In genomic region chr10:69752491-69752890, GRCh38 we compare ENCODE assay signal across 20 cellular contexts. TPM values are rescaled to one million over a fixed set of nuclear protein-coding genes. Genes with fewer than 3 reads are reported as not detected.
"Had no signal": no experiment of that assay in that cellular context is flagged by ENCODE, and none has a peak within 500 bp of the region (broad histone marks: within the 10 kb centered on the region; RNA-seq: fewer than 3 reads in every experiment).

No MANE protein-coding gene starts in this region.

- ATAC-seq: left colon; natural killer cell treated with Interleukin-12 subunit alpha and Interleukin-12 subunit beta and Interleukin-15 and Interleukin-18, amount 100 ng/mL, for 72 hours; right cardiac atrium; stimulated activated effector memory CD8-positive, alpha-beta T cell treated with anti-CD3 and anti-CD28 coated beads, Interleukin-12 subunit alpha, Interleukin-12 subunit beta, amount 100 ng/mL, for 72 hours; stimulated activated naive CD8-positive, alpha-beta T cell treated with anti-CD3 and anti-CD28 coated beads, Interleukin-15, Interleukin-2, amounts not matched to agents 100 U/mL and 50 U/mL, for 24 hours had no signal

- H3K4me1 ChIP-seq: uterus had no signal

- H3K9me3 Mint-ChIP-seq: natural killer cell treated with Interleukin-12 subunit alpha and Interleukin-12 subunit beta and Interleukin-15 and Interleukin-18, amount 100 ng/mL, for 72 hours; stimulated activated effector memory CD8-positive, alpha-beta T cell treated with anti-CD3 and anti-CD28 coated beads, Interleukin-12 subunit alpha, Interleukin-12 subunit beta, amount 100 ng/mL, for 72 hours had no signal

- H3K4me3 ChIP-seq: coronary artery, dorsolateral prefrontal cortex, hepatocyte, ovary, suprapubic skin, thyroid gland, upper lobe of left lung, uterus had no signal

- H3K27ac Mint-ChIP-seq: natural killer cell treated with Interleukin-12 subunit alpha and Interleukin-12 subunit beta and Interleukin-15 and Interleukin-18, amount 100 ng/mL, for 72 hours; progenitor cell of endocrine pancreas; stimulated activated effector memory CD8-positive, alpha-beta T cell treated with anti-CD3 and anti-CD28 coated beads, Interleukin-12 subunit alpha, Interleukin-12 subunit beta, amount 100 ng/mL, for 72 hours had no signal

- H3K27ac ChIP-seq: coronary artery, dorsolateral prefrontal cortex, hepatocyte, ovary, suprapubic skin, thyroid gland, upper lobe of left lung, uterus had no signal

- H3K27me3 ChIP-seq: hepatocyte, ovary, suprapubic skin, thyroid gland, upper lobe of left lung, uterus had no signal

- DNase-seq: dorsolateral prefrontal cortex; effector CD8-positive, alpha-beta T cell; foreskin melanocyte; head of caudate nucleus; left colon; midbrain; ovary; right cardiac atrium; stimulated activated CD4-positive, alpha-beta T cell treated with anti-CD3 and anti-CD28 coated beads, Interleukin-4, amount 100 ng/mL, for 1 hour; stimulated activated CD8-positive, alpha-beta memory T cell treated with anti-CD3 and anti-CD28 coated beads, Interleukin-4, amount 100 ng/mL, for 48 hours; stimulated activated naive CD8-positive, alpha-beta T cell treated with anti-CD3 and anti-CD28 coated beads, Interleukin-15, Interleukin-2, amounts not matched to agents 100 U/mL and 50 U/mL, for 24 hours; thyroid gland; upper lobe of left lung; uterus had no signal

- H3K4me3 Mint-ChIP-seq: natural killer cell treated with Interleukin-12 subunit alpha and Interleukin-12 subunit beta and Interleukin-15 and Interleukin-18, amount 100 ng/mL, for 72 hours; stimulated activated effector memory CD8-positive, alpha-beta T cell treated with anti-CD3 and anti-CD28 coated beads, Interleukin-12 subunit alpha, Interleukin-12 subunit beta, amount 100 ng/mL, for 72 hours had no signal

- H3K9me3 ChIP-seq: ovary, suprapubic skin, thyroid gland, upper lobe of left lung, uterus had no signal

- H3K36me3 Mint-ChIP-seq: natural killer cell treated with Interleukin-12 subunit alpha and Interleukin-12 subunit beta and Interleukin-15 and Interleukin-18, amount 100 ng/mL, for 72 hours; stimulated activated effector memory CD8-positive, alpha-beta T cell treated with anti-CD3 and anti-CD28 coated beads, Interleukin-12 subunit alpha, Interleukin-12 subunit beta, amount 100 ng/mL, for 72 hours had no signal

- H3K4me1 Mint-ChIP-seq: stimulated activated effector memory CD8-positive, alpha-beta T cell treated with anti-CD3 and anti-CD28 coated beads, Interleukin-12 subunit alpha, Interleukin-12 subunit beta, amount 100 ng/mL, for 72 hours had no signal

- H3K36me3 ChIP-seq: ovary, suprapubic skin, thyroid gland, upper lobe of left lung, uterus had no signal

RNA-seq across cellular contexts. Expression of gene COL13A1, which starts 49.2 kb away (rescaled TPM):
- total RNA-seq: natural killer cell treated with Interleukin-12 subunit alpha and Interleukin-12 subunit beta and Interleukin-15 and Interleukin-18, amount 100 ng/mL, for 72 hours had no signal
